1 cellular context compared by ENCODE assay signal in genomic region chr4:83582289-83582756, GRCh38.
TF ChIP-seq lines count a peak whose summit lies in the region.

No MANE protein-coding gene starts in this region.

TF ChIP-seq in endothelial cell of umbilical vein, 7 proteins besides CTCF, POLR2A, EP300 and RAD21 (continued from another document):
- TF ChIP-seq MAX (IDR thresholded peaks at IDR 0.05; ENCODE audit: insufficient read depth, insufficient read length): no peak
TF ChIP-seq in endothelial cell of umbilical vein: peak in this region for 0.
